ENCODE assay signal across 8 cellular contexts in genomic region chr14:94446126-94446525, GRCh38. TPM values are rescaled to one million over a fixed set of nuclear protein-coding genes. Genes with fewer than 3 reads are reported as not detected.
"Had no signal": no experiment of that assay in that cellular context is flagged by ENCODE, and none has a peak within 500 bp of the region (broad histone marks: within the 10 kb centered on the region; RNA-seq: fewer than 3 reads in every experiment).

No MANE protein-coding gene starts in this region.

- H3K4me3 Mint-ChIP-seq: GM23338, H9, IgD-negative memory B cell had no signal

- H2AFZ ChIP-seq: GM23338 had no signal

- H3K27ac Mint-ChIP-seq: GM23338, H9, IgD-negative memory B cell had no signal

- H3K4me3 ChIP-seq: GM23338 had no signal

- H3K36me3 Mint-ChIP-seq: IgD-negative memory B cell had no signal

- DNase-seq: H9, HCEC 1CT had no signal

- FAIRE-seq: H1, H54, HTR-8/SVneo had no signal

- H3K4me2 ChIP-seq: GM23338 had no signal

- H3K9me3 Mint-ChIP-seq: GM23338, H9 had no signal

- ATAC-seq: GM23338 had no signal

RNA-seq across cellular contexts. Expression of gene SERPINA11, which starts 6.5 kb away (rescaled TPM):
- total RNA-seq: H9, HT-29 had no signal
- polyA plus RNA-seq: IgD-negative memory B cell had no signal

RNA-seq across cellular contexts. Expression of gene SERPINA9, which starts 29.9 kb away (rescaled TPM):
- total RNA-seq: GM23338, H1, H9, HT-29 had no signal
- polyA plus RNA-seq: GM23338, H1 had no signal

RNA-seq across cellular contexts. Expression of gene SERPINA1, which starts 57.7 kb away (rescaled TPM):
- total RNA-seq: GM23338, H1, H9 had no signal
- polyA plus RNA-seq: GM23338 had no signal
